Comparison of ENCODE assay signal across 8 cellular contexts in the genomic region with DNA sequence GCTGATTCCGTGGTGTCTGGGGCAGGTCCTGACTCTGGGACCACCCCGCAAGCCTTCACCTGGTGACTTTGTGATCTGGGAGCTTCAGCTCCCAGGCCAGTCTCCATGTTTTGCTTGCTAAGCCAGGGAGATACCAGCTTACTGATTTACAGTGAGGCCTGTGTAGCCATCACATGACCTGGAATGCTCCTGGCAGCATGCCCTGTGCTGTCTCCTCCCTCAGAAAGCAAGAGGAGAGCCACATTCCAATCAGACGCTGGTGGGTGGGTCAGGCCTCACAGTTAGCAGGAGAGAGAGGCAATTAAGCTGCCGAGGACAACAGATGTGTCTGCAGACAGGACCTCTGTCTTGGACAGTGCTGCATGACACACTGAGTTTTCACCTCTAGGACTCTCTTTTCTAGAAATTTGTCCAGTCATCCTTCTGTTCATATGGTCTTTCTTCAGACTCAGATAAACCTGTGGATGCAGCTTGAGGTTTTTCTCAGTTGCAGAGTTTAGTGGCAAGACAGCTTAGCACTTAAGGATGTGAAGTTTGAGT. TPM values are rescaled to one million over a fixed set of nuclear protein-coding genes. Genes with fewer than 3 reads are reported as not detected.
DNase-seq lines count a peak whose midpoint lies in the region; ATAC-seq and TF ChIP-seq lines count a peak whose summit lies in the region.

No MANE protein-coding gene starts in this region.

- no peaks in the 10 kb centered on the region for H3K27me3 Mint-ChIP-seq in activated T-helper 1 cell treated with anti-CD3 and anti-CD28 coated beads, Interleukin-12 subunit alpha, Interleukin-12 subunit beta, Interleukin-2, Interleukin-4 antibody, amounts not matched to agents 30 ng/mL and 10 ng/mL and 1 ng/mL, durations not matched to agents 14 hours and 24 hours and 36 hours (ENCODE audit: insufficient read depth)

- no peaks in the 10 kb centered on the region for H3K9me3 ChIP-seq in gastroesophageal sphincter
- no peaks in the 10 kb centered on the region for H3K9me3 ChIP-seq in ovary

- H3K4me1 ChIP-seq in gastroesophageal sphincter (peaks cover 0 to 26% (median 11%) of the 10 kb centered on the region in 3 donors), ovary (ENCODE audit: insufficient read depth) (peaks cover 7% of the 10 kb centered on the region)

- ATAC-seq in gastroesophageal sphincter (peak; percentile 77), HG03457 (IDR thresholded peaks at IDR 0.05; ENCODE audit: unreplicated experiment) (no peak)

- H3K36me3 ChIP-seq in gastroesophageal sphincter: peaks cover 0 to 43% of the 10 kb centered on the region in 2 donors
- no peaks in the 10 kb centered on the region for H3K36me3 ChIP-seq in ovary

- H3K27me3 ChIP-seq in gastroesophageal sphincter: no peaks in the 10 kb centered on the region
- no peaks in the 10 kb centered on the region for H3K27me3 ChIP-seq in ovary

- no peak overlapping the region for H3K4me3 Mint-ChIP-seq in activated T-helper 1 cell treated with anti-CD3 and anti-CD28 coated beads, Interleukin-12 subunit alpha, Interleukin-12 subunit beta, Interleukin-2, Interleukin-4 antibody, amounts not matched to agents 30 ng/mL and 10 ng/mL and 1 ng/mL, durations not matched to agents 14 hours and 24 hours and 36 hours

- intact Hi-C loops in ovary (cut with DNase I): no loop called here
- intact Hi-C loops in activated T-helper 1 cell treated with anti-CD3 and anti-CD28 coated beads, Interleukin-12 subunit alpha, Interleukin-12 subunit beta, Interleukin-2, Interleukin-4 antibody, amounts not matched to agents 30 ng/mL and 10 ng/mL and 1 ng/mL, durations not matched to agents 14 hours and 24 hours and 36 hours (cut with micrococcal nuclease): loop anchor here (2.0 kb wide), 1 partner anchor 24 kb away; a partner anchor contains a TSS

- no peaks in the 10 kb centered on the region for H3K36me3 Mint-ChIP-seq in activated T-helper 1 cell treated with anti-CD3 and anti-CD28 coated beads, Interleukin-12 subunit alpha, Interleukin-12 subunit beta, Interleukin-2, Interleukin-4 antibody, amounts not matched to agents 30 ng/mL and 10 ng/mL and 1 ng/mL, durations not matched to agents 14 hours and 24 hours and 36 hours (ENCODE audit: low read depth)

- H3K9me3 Mint-ChIP-seq in activated T-helper 1 cell treated with anti-CD3 and anti-CD28 coated beads, Interleukin-12 subunit alpha, Interleukin-12 subunit beta, Interleukin-2, Interleukin-4 antibody, amounts not matched to agents 30 ng/mL and 10 ng/mL and 1 ng/mL, durations not matched to agents 14 hours and 24 hours and 36 hours: no peaks in the 10 kb centered on the region

- no peaks in the 10 kb centered on the region for H3K4me1 Mint-ChIP-seq in activated T-helper 1 cell treated with anti-CD3 and anti-CD28 coated beads, Interleukin-12 subunit alpha, Interleukin-12 subunit beta, Interleukin-2, Interleukin-4 antibody, amounts not matched to agents 30 ng/mL and 10 ng/mL and 1 ng/mL, durations not matched to agents 14 hours and 24 hours and 36 hours (ENCODE audit: low read depth)

- peak overlapping the region in 3 of 4 donors; percentile 68 to 77 (median 74) for H3K27ac ChIP-seq in gastroesophageal sphincter
- H3K27ac ChIP-seq in ovary: peak overlapping the region; percentile 30 to 54

- TF ChIP-seq CTCF in AG10803 (conservative IDR thresholded peaks at IDR 0.05; ENCODE audit: low read length) (no peak), gastroesophageal sphincter (IDR thresholded peaks at IDR 0.05) (no peak), ovary (IDR thresholded peaks at IDR 0.05) (no peak)

- TF ChIP-seq EP300 in gastroesophageal sphincter (IDR thresholded peaks at IDR 0.05) (no peak), ovary (IDR thresholded peaks at IDR 0.05) (no peak)

- DNase-seq in AG10803 (ENCODE audit: low read depth): peak; percentile 95
- peak; percentile 63 for DNase-seq in NCI-H1092 (lab: John Stamatoyannopoulos, UW)
- peak; percentile 75 for DNase-seq in T1000 (lab: John Stamatoyannopoulos, UW)
- peak; percentile 82 to 94 (median 90) for DNase-seq in ovary
- DNase-seq in stimulated activated CD4-positive, alpha-beta T cell treated with anti-CD3 and anti-CD28 coated beads, Interleukin-12 subunit alpha, Interleukin-12 subunit beta, amount 100 ng/mL, for 4 hours: no peak
- DNase-seq in activated T-helper 1 cell treated with anti-CD3 and anti-CD28 coated beads, Interleukin-12 subunit alpha, Interleukin-12 subunit beta, Interleukin-2, Interleukin-4 antibody, amounts not matched to agents 30 ng/mL and 10 ng/mL and 1 ng/mL, durations not matched to agents 14 hours and 24 hours and 36 hours (ENCODE audit: low spot score): no peak

- no peak overlapping the region for H3K27ac Mint-ChIP-seq in activated T-helper 1 cell treated with anti-CD3 and anti-CD28 coated beads, Interleukin-12 subunit alpha, Interleukin-12 subunit beta, Interleukin-2, Interleukin-4 antibody, amounts not matched to agents 30 ng/mL and 10 ng/mL and 1 ng/mL, durations not matched to agents 14 hours and 24 hours and 36 hours

- TF ChIP-seq POLR2A in gastroesophageal sphincter (IDR thresholded peaks at IDR 0.05) (no peak), ovary (IDR thresholded peaks at IDR 0.05) (no peak)

- 0 to 10% methylated on average over 2 of the region's 4 CpGs for WGBS in gastroesophageal sphincter (ENCODE audit: low coverage in 1 of 2), 2 donors
- WGBS in ovary, 3 donors: 6 to 18% (median 9%) methylated on average over 4 of the region's 4 CpGs

- H3K4me3 ChIP-seq in AG10803 (ENCODE audit: low read length) (no peak overlapping the region), gastroesophageal sphincter (no peak overlapping the region), ovary (no peak overlapping the region)

RNA-seq across cellular contexts. Expression of a gene that starts 24.4 kb away (rescaled TPM):
- total RNA-seq in gastroesophageal sphincter: 10 to 100 TPM in 3 of 4 donors, 1 to 10 TPM in 1; 9.3 to 12.0 (median 11.1) TPM
- total RNA-seq in ovary: 10 to 100 TPM in 6 of 7 donors, 1 to 10 TPM in 1; 7.8 to 17.5 (median 13.0) TPM
- polyA plus RNA-seq in ovary: 1 to 10 TPM; 5.9 to 6.8 TPM
- total RNA-seq in activated T-helper 1 cell treated with anti-CD3 and anti-CD28 coated beads, Interleukin-12 subunit alpha, Interleukin-12 subunit beta, Interleukin-2, Interleukin-4 antibody, amounts not matched to agents 30 ng/mL and 10 ng/mL and 1 ng/mL, durations not matched to agents 14 hours and 24 hours and 36 hours: 30.4 and 30.6 TPM in 2 replicates

RNA-seq across cellular contexts. Expression of a gene that starts 37.0 kb away (rescaled TPM):
- total RNA-seq in gastroesophageal sphincter: 1 to 10 TPM; 2.5 to 4.7 (median 3.8) TPM
- 10 to 100 TPM in 2 of 7 donors, 1 to 10 TPM in 5; 5.8 to 11.5 (median 8.8) TPM for total RNA-seq in ovary
- polyA plus RNA-seq in ovary: 10 to 100 TPM in 1 of 2 donors, 1 to 10 TPM in 1; 7.1 to 15.2 TPM
- total RNA-seq in activated T-helper 1 cell treated with anti-CD3 and anti-CD28 coated beads, Interleukin-12 subunit alpha, Interleukin-12 subunit beta, Interleukin-2, Interleukin-4 antibody, amounts not matched to agents 30 ng/mL and 10 ng/mL and 1 ng/mL, durations not matched to agents 14 hours and 24 hours and 36 hours: 21.9 and 23.4 TPM in 2 replicates

RNA-seq across cellular contexts. Expression of a gene that starts 49.2 kb away (rescaled TPM):
- total RNA-seq in gastroesophageal sphincter: 10 to 100 TPM; 10.3 to 20.6 (median 14.0) TPM
- total RNA-seq in ovary: 10 to 100 TPM in 3 of 7 donors, 1 to 10 TPM in 4; 3.2 to 15.9 (median 8.3) TPM
- 10 to 100 TPM in 1 of 2 donors, 1 to 10 TPM in 1; 7.8 to 17.8 TPM for polyA plus RNA-seq in ovary
- total RNA-seq in activated T-helper 1 cell treated with anti-CD3 and anti-CD28 coated beads, Interleukin-12 subunit alpha, Interleukin-12 subunit beta, Interleukin-2, Interleukin-4 antibody, amounts not matched to agents 30 ng/mL and 10 ng/mL and 1 ng/mL, durations not matched to agents 14 hours and 24 hours and 36 hours: not detected in 2 replicates

RNA-seq across cellular contexts. Expression of a gene that starts 58.2 kb away (rescaled TPM):
- total RNA-seq in gastroesophageal sphincter: 1 to 10 TPM; 2.3 to 7.2 (median 4.0) TPM
- total RNA-seq in ovary: under 1 TPM in 2 of 7 donors, not detected in 5; 0.47 to 0.54 TPM
- 1 to 10 TPM in 1 of 2 donors, not detected in 1; 1.7 TPM for polyA plus RNA-seq in ovary
- total RNA-seq in activated T-helper 1 cell treated with anti-CD3 and anti-CD28 coated beads, Interleukin-12 subunit alpha, Interleukin-12 subunit beta, Interleukin-2, Interleukin-4 antibody, amounts not matched to agents 30 ng/mL and 10 ng/mL and 1 ng/mL, durations not matched to agents 14 hours and 24 hours and 36 hours: not detected in 2 replicates

Comparison
In these comparisons a context has a peak if more than half of its experiments do, and no peak if none do; other contexts are left out.
1. DNase-seq: peak in AG10803 (single experiment), NCI-H1092 (single experiment), T1000 (single experiment) and ovary (5 of 5); none in stimulated activated CD4-positive, alpha-beta T cell treated with anti-CD3 and anti-CD28 coated beads, Interleukin-12 subunit alpha, Interleukin-12 subunit beta, amount 100 ng/mL, for 4 hours (single experiment) and activated T-helper 1 cell treated with anti-CD3 and anti-CD28 coated beads, Interleukin-12 subunit alpha, Interleukin-12 subunit beta, Interleukin-2, Interleukin-4 antibody, amounts not matched to agents 30 ng/mL and 10 ng/mL and 1 ng/mL, durations not matched to agents 14 hours and 24 hours and 36 hours (single experiment).